Comparison of ENCODE assay signal across 8 cellular contexts in genomic region chr1:228085287-228085926, GRCh38. TPM values are rescaled to one million over a fixed set of nuclear protein-coding genes. Genes with fewer than 3 reads are reported as not detected.
DNase-seq lines count a peak whose midpoint lies in the region; ATAC-seq and TF ChIP-seq lines count a peak whose summit lies in the region.

No MANE protein-coding gene starts in this region.

- H3K14ac ChIP-seq in mesenchymal stem cell (ENCODE audit: low read length in 2 of 2), result no peak overlapping the region

- H2BK12ac ChIP-seq in mesenchymal stem cell (ENCODE audit: low read length in 2 of 2), result no peak overlapping the region

- TF ChIP-seq CTCF in breast epithelium (IDR thresholded peaks at IDR 0.05), result no peak

- in situ Hi-C loops in KBM-7 (cut with MboI; ENCODE audit: low pct_unique_long_range_greater_than_20kb, low sequenced_read_pairs), result no loop called here

- H3K4ac ChIP-seq in mesenchymal stem cell (ENCODE audit: low read depth in 1 of 2, low read length in 2 of 2), result no peak overlapping the region

- peaks cover 7% of the 10 kb centered on the region for H3K79me1 ChIP-seq in mesenchymal stem cell (replicated peaks; ENCODE audit: low read length, poor library complexity, severe bottlenecking)

- no peak overlapping the region for H4K8ac ChIP-seq in mesenchymal stem cell (ENCODE audit: low read length)

- ATAC-seq in HG02970 (IDR thresholded peaks at IDR 0.05; ENCODE audit: low FRiP score, unreplicated experiment), result no peak

- peak overlapping the region; percentile 3 to 100 (median 79) for H3K4me3 ChIP-seq in breast epithelium
- H3K4me3 ChIP-seq in mesenchymal stem cell (ENCODE audit: insufficient read depth in 1 of 2, low read depth in 1 of 2, low read length in 2 of 2), result peak overlapping the region in 1 of 2 experiments; percentile 96

- WGBS in mesenchymal stem cell, result 54% methylated on average over 6 of the region's 6 CpGs

- H3K27me3 ChIP-seq in breast epithelium (no peaks in the 10 kb centered on the region), mesenchymal stem cell (ENCODE audit: control insufficient read depth in 1 of 2, insufficient read depth in 1 of 2, low read length in 2 of 2) (no peaks in the 10 kb centered on the region)

- H2BK5ac ChIP-seq in mesenchymal stem cell (ENCODE audit: low read depth, low read length, poor library complexity, severe bottlenecking), result no peak overlapping the region

- no peak overlapping the region for H2AK5ac ChIP-seq in mesenchymal stem cell (ENCODE audit: low read length, severe bottlenecking)

- no peak overlapping the region for H4K91ac ChIP-seq in mesenchymal stem cell (ENCODE audit: low read length)

- peak overlapping the region; percentile 99 for H3K9ac ChIP-seq in mesenchymal stem cell (ENCODE audit: low read length)

- no peak overlapping the region for H2BK120ac ChIP-seq in mesenchymal stem cell (ENCODE audit: low read depth, low read length)

- no peak overlapping the region for H2BK15ac ChIP-seq in mesenchymal stem cell (ENCODE audit: low read depth, poor library complexity, severe bottlenecking)

- peak; percentile 67 for DNase-seq in AG20443 (ENCODE audit: low spot score)
- DNase-seq in KBM-7, result peak; percentile 41
- no peak for DNase-seq in breast epithelium (ENCODE audit: low spot score in 2 of 2)
- peak; percentile 81 for DNase-seq in mesenchymal stem cell
- no peak for DNase-seq in NCI-H526 (lab: John Stamatoyannopoulos, UW)
- DNase-seq in SKM-1 (lab: John Stamatoyannopoulos, UW; ENCODE audit: unreplicated experiment), result no peak
- DNase-seq in SIG-M5 treated with dmso at 0.1 percent for 504 hours (lab: John Stamatoyannopoulos, UW; ENCODE audit: unreplicated experiment), result no peak

- H3K18ac ChIP-seq in mesenchymal stem cell (ENCODE audit: low read depth in 1 of 2, low read length in 2 of 2), result no peak overlapping the region

- no peak for TF ChIP-seq POLR2A in breast epithelium (IDR thresholded peaks at IDR 0.05)

- H3K4me1 ChIP-seq in breast epithelium, result peaks cover 36 to 56% of the 10 kb centered on the region in 2 donors
- peaks cover 51% of the 10 kb centered on the region for H3K4me1 ChIP-seq in mesenchymal stem cell (ENCODE audit: control insufficient read depth, insufficient read depth, low read depth, low read length)

- H3K23ac ChIP-seq in mesenchymal stem cell (ENCODE audit: low read length in 2 of 2), result no peak overlapping the region

- no peak overlapping the region for H2AFZ ChIP-seq in mesenchymal stem cell (ENCODE audit: low read depth, low read length)

- H3K36me3 ChIP-seq in breast epithelium (no peaks in the 10 kb centered on the region), mesenchymal stem cell (ENCODE audit: control insufficient read depth in 1 of 2, insufficient read depth in 2 of 2, low read depth in 1 of 2, low read length in 2 of 2) (peaks cover 22 to 25% of the 10 kb centered on the region in 2 experiments)

- intact Hi-C loops in breast epithelium (cut with DNase I; ENCODE audit: low total_unique reads), result loop anchor here (10.0 kb wide), 1 partner anchor 189 kb away; no protein-coding TSS in a partner anchor

- H3K9me3 ChIP-seq in breast epithelium, result no peaks in the 10 kb centered on the region
- H3K9me3 ChIP-seq in mesenchymal stem cell (ENCODE audit: control insufficient read depth, low read length), result no peaks in the 10 kb centered on the region

- H3K27ac ChIP-seq in breast epithelium, result peak overlapping the region; percentile 54 to 98
- H3K27ac ChIP-seq in mesenchymal stem cell (ENCODE audit: low read length, poor library complexity, severe bottlenecking), result peak overlapping the region; percentile 0

- peak overlapping the region; percentile 85 for H3K4me2 ChIP-seq in mesenchymal stem cell (ENCODE audit: low read length, poor library complexity, severe bottlenecking)

RNA-seq across cellular contexts. Expression of gene ARF1, which starts 2.9 kb away (rescaled TPM):
- 100 to 1,000 TPM; 263 to 295 (median 292) TPM for total RNA-seq in breast epithelium
- 366 TPM for polyA plus RNA-seq in mesenchymal stem cell (2013, experiment 1 of 2)
- polyA plus RNA-seq in mesenchymal stem cell (2013, experiment 2 of 2), result 367 TPM

RNA-seq across cellular contexts. Expression of gene C1orf35, which starts 17.7 kb away (rescaled TPM):
- total RNA-seq in breast epithelium, result 10 to 100 TPM; 11.5 to 17.0 (median 15.7) TPM
- 10.8 TPM for polyA plus RNA-seq in mesenchymal stem cell (2013, experiment 1 of 2)
- polyA plus RNA-seq in mesenchymal stem cell (2013, experiment 2 of 2), result 11.6 TPM

RNA-seq across cellular contexts. Expression of gene MRPL55, which starts 23.7 kb away (rescaled TPM):
- 100 to 1,000 TPM in 2 of 3 donors, 10 to 100 TPM in 1; 76.4 to 108 (median 102) TPM for total RNA-seq in breast epithelium
- polyA plus RNA-seq in mesenchymal stem cell (2013, experiment 1 of 2), result 49.1 TPM
- polyA plus RNA-seq in mesenchymal stem cell (2013, experiment 2 of 2), result 50.1 TPM

RNA-seq across cellular contexts. Expression of gene GUK1, which starts 54.7 kb away (rescaled TPM):
- 100 to 1,000 TPM; 218 to 413 (median 333) TPM for total RNA-seq in breast epithelium
- 218 TPM for polyA plus RNA-seq in mesenchymal stem cell (2013, experiment 1 of 2)
- 225 TPM for polyA plus RNA-seq in mesenchymal stem cell (2013, experiment 2 of 2)

Comparison
In these comparisons a context has a peak if more than half of its experiments do, and no peak if none do; other contexts are left out.
1. DNase-seq: peak in AG20443 (single experiment), KBM-7 (single experiment) and mesenchymal stem cell (single experiment); none in breast epithelium (0 of 2), NCI-H526 (0 of 2), SKM-1 (single experiment) and SIG-M5 treated with dmso at 0.1 percent for 504 hours (single experiment).